ENCODE assay signal across 11 cellular contexts in genomic region chr1:154403300-154403943, GRCh38. TPM values are rescaled to one million over a fixed set of nuclear protein-coding genes. Genes with fewer than 3 reads are reported as not detected.
DNase-seq lines count a peak whose midpoint lies in the region; ATAC-seq, FAIRE-seq and TF ChIP-seq lines count a peak whose summit lies in the region.
"Had no signal": no experiment of that assay in that cellular context is flagged by ENCODE, and none has a peak within 500 bp of the region (broad histone marks: within the 10 kb centered on the region; RNA-seq: fewer than 3 reads in every experiment).

No MANE protein-coding gene starts in this region.

- TF ChIP-seq CTCF in ascending aorta (IDR thresholded peaks at IDR 0.05), result no peak

- H3K36me3 ChIP-seq in BLaER1 (no peaks in the 10 kb centered on the region), ascending aorta (no peaks in the 10 kb centered on the region)

- H3K4me1 ChIP-seq in BLaER1 (peaks cover 70% of the 10 kb centered on the region), ascending aorta (peaks cover 0 to 13% of the 10 kb centered on the region in 2 donors)

- no peaks in the 10 kb centered on the region; the same call in 1 of the 2 replicates for H4K20me1 ChIP-seq in BLaER1

- intact Hi-C loops in ascending aorta (cut with DNase I), result loop anchor here (2.0 kb wide), 1 partner anchor 143 kb away; no protein-coding TSS in a partner anchor

- ATAC-seq in left lobe of liver (peak; percentile 7), GM19035 (IDR thresholded peaks at IDR 0.05; ENCODE audit: unreplicated experiment) (no peak)
- ATAC-seq: foreskin keratinocyte had no signal

- H3K4me2 ChIP-seq in BLaER1, result peak overlapping the region; percentile 98

- H3K9me3 ChIP-seq in BLaER1, result no peaks in the 10 kb centered on the region
- no peaks in the 10 kb centered on the region for H3K9me3 ChIP-seq in ascending aorta

- H3K27ac ChIP-seq in BLaER1 (peak overlapping the region; percentile 56; the same call in 1 of the 2 replicates), ascending aorta (no peak overlapping the region)
- H3K27ac ChIP-seq: foreskin keratinocyte had no signal

- H3K9ac ChIP-seq in BLaER1, result peak overlapping the region; percentile 46; the same call in 1 of the 2 replicates

- H3K27me3 ChIP-seq in BLaER1, result peaks cover 9% of the 10 kb centered on the region
- no peaks in the 10 kb centered on the region for H3K27me3 ChIP-seq in ascending aorta
- H3K27me3 ChIP-seq: foreskin keratinocyte had no signal

- H3K4me3 ChIP-seq in BLaER1, result no peak overlapping the region; the same call in 1 of the 2 replicates
- no peak overlapping the region for H3K4me3 ChIP-seq in Jurkat, Clone E6-1 (ENCODE audit: low read length)
- H3K4me3 ChIP-seq in ascending aorta, result no peak overlapping the region

- DNase-seq in Jurkat, Clone E6-1 (ENCODE audit: low read depth, low spot score), result peak; percentile 96
- DNase-seq in UCSD-AML1 (lab: John Stamatoyannopoulos, UW; ENCODE audit: unreplicated experiment) (peak; percentile 76), left lobe of liver (ENCODE audit: low spot score) (peak; percentile 66), urothelium cell line (ENCODE audit: low spot score) (no peak), NCI-H1417 (lab: John Stamatoyannopoulos, UW) (no peak), ascending aorta (ENCODE audit: low spot score in 2 of 2) (no peak)
- DNase-seq: foreskin keratinocyte, kidney, NCI-H1930 had no signal

- FAIRE-seq in urothelium cell line (lab: Jason Lieb, UNC), result no peak
- FAIRE-seq: kidney had no signal

RNA-seq across cellular contexts. Expression of gene IL6R, which starts 1.7 kb away (rescaled TPM):
- polyA plus RNA-seq in Jurkat, Clone E6-1 (2012; ENCODE audit: insufficient read depth, insufficient read length), result not detected
- 171 TPM for total RNA-seq in left lobe of liver
- 6.7 TPM for total RNA-seq in ascending aorta

Comparison
In these comparisons a context has a peak if more than half of its experiments do, and no peak if none do; other contexts are left out.
1. DNase-seq: peak in Jurkat, Clone E6-1 (single experiment), UCSD-AML1 (single experiment) and left lobe of liver (single experiment); none in urothelium cell line (single experiment), NCI-H1417 (0 of 3) and ascending aorta (0 of 2).
2. RNA of gene IL6R, which starts 1.7 kb away (total RNA-seq): 171 TPM in left lobe of liver (single experiment); 6.7 TPM in ascending aorta (single experiment); every median in the first group is over 10 times any median in the second.